ENCODE assay signal across 9 cellular contexts in the genomic region with DNA sequence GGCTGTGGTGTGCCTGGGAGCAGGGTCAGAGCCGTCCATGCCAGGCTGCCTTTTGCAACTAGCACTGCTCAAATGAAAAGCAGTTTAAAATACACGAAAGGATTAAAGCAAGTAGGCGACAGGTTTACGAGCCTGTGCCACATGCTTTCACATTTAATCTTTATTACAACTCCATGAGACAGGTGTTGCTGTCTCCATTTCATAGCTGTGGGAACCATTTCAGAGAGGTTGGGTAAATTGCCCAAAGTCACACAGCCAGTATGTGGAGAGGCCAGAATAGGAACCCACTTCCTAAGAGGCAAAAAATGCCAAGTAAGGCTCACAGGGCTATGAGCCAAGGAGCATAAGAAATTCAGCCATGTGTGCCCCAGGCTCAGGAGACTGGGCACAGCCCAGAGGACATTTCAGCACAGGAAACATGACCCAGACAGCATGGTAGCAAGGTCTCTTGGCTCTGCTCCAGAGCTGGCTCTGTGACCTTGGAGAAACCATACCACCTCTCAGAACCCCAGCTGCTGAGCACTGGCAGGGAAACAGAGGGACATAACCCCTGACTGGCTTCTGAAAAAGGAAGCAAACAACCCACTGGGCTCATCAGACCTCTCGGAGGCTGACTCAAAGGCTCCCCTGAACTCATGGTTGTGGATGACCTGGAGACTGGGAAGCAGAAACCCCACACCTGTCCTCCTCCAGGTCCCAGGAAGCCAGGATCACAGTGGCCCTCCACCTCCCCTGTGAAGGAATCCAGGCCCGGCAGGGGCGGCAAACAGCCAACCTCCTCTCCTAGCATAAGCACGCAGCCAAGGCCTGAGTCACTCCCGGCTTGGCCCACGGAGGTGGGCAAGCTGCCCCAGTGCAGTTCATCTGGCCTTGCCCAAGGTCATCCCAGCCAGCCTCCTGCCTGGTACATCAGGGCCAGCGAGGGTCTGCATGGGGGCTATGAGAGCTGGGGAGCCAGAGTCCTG. TPM values are rescaled to one million over a fixed set of nuclear protein-coding genes. Genes with fewer than 3 reads are reported as not detected.
DNase-seq lines count a peak whose midpoint lies in the region; ATAC-seq, FAIRE-seq and TF ChIP-seq lines count a peak whose summit lies in the region.
"Had no signal": no experiment of that assay in that cellular context is flagged by ENCODE, and none has a peak within 500 bp of the region (broad histone marks: within the 10 kb centered on the region; RNA-seq: fewer than 3 reads in every experiment).

No MANE protein-coding gene starts in this region.

- no peak for FAIRE-seq in H1 (lab: Jason Lieb, UNC)

- H3K79me2 ChIP-seq in H1 (ENCODE audit: control insufficient read depth in 1 of 2, insufficient read depth in 2 of 2, low read length in 2 of 2) (no peaks in the 10 kb centered on the region), mesendoderm (ENCODE audit: control insufficient read depth, insufficient read depth, low read length) (no peaks in the 10 kb centered on the region)

- peaks cover 2% of the 10 kb centered on the region for H3K4me1 Mint-ChIP-seq in activated naive CD8-positive, alpha-beta T cell treated with anti-CD3 and anti-CD28 coated beads, Interleukin-2, amount 50 U/mL, for 24 hours

- H2BK15ac ChIP-seq in H1 (ENCODE audit: low read length) (peak overlapping the region; percentile 65; the same call in 1 of the 2 replicates), mesendoderm (replicated peaks; ENCODE audit: low read depth) (no peak overlapping the region)

- H4K8ac ChIP-seq in H1 (ENCODE audit: extremely low read depth, insufficient read depth, low read length) (no peak overlapping the region), mesendoderm (ENCODE audit: low read depth, low read length) (no peak overlapping the region)

- no peak for TF ChIP-seq EP300 in H1 (IDR thresholded peaks at IDR 0.05; ENCODE audit: borderline replicate concordance in 1 of 2, low read depth in 2 of 2, low read length in 2 of 2)

- H4K5ac ChIP-seq in H1 (ENCODE audit: insufficient read length, low read depth, low read length) (no peak overlapping the region), mesendoderm (ENCODE audit: low read length) (no peak overlapping the region)

- H2AK5ac ChIP-seq in H1 (ENCODE audit: low read depth, low read length) (no peak overlapping the region; the same call in 1 of the 2 replicates), mesendoderm (ENCODE audit: low read length) (no peak overlapping the region)

- no peaks in the 10 kb centered on the region for H3K9me3 ChIP-seq in H1 (ENCODE audit: insufficient read depth in 2 of 2, low read depth in 1 of 2, low read length in 1 of 2)

- H3K27me3 Mint-ChIP-seq in activated naive CD8-positive, alpha-beta T cell treated with anti-CD3 and anti-CD28 coated beads, Interleukin-2, amount 50 U/mL, for 24 hours, result peaks cover 9% of the 10 kb centered on the region

- H4K20me1 ChIP-seq in H1 (replicated peaks in 1 of 2; ENCODE audit: control insufficient read depth in 1 of 2, insufficient read depth in 2 of 2, low read length in 2 of 2), result no peaks in the 10 kb centered on the region

- H3K27me3 ChIP-seq in H1 (replicated peaks in 1 of 4; ENCODE audit: control insufficient read depth in 3 of 4, extremely low read depth in 1 of 4, insufficient read depth in 3 of 4, low read length in 3 of 4), result no peaks in the 10 kb centered on the region
- H3K27me3 ChIP-seq in mesendoderm (ENCODE audit: insufficient read depth, low read length, poor library complexity), result no peaks in the 10 kb centered on the region

- H3K9ac ChIP-seq in H1 (replicated peaks in 1 of 4; ENCODE audit: extremely low read depth in 1 of 4, low read depth in 3 of 4, low read length in 3 of 4) (no peak overlapping the region), mesendoderm (ENCODE audit: low read length) (no peak overlapping the region)

- H3K4me2 ChIP-seq in H1 (ENCODE audit: insufficient read depth in 1 of 2, low read depth in 2 of 2, low read length in 2 of 2), result no peak overlapping the region
- H3K4me2 ChIP-seq in mesendoderm (ENCODE audit: low read length), result no peak overlapping the region

- no peak overlapping the region for H3K23ac ChIP-seq in H1 (ENCODE audit: insufficient read length)
- H3K23ac ChIP-seq in mesendoderm (ENCODE audit: low read length), result no peak overlapping the region

- POLR2A ChIA-PET in H1 (lab: Charles Lee; ENCODE audit: partially characterized antibody), result interaction anchor here (1.4 to 1.8 kb wide), 2 partner anchors 14 to 101 kb away, joined by 3 to 7 read pairs; no protein-coding TSS in a partner anchor

- TF ChIP-seq CTCF in H1 (IDR thresholded peaks at IDR 0.05; ENCODE audit: control extremely low read depth in 1 of 3, insufficient read depth in 1 of 3, low read depth in 1 of 3, low read length in 3 of 3), result no peak

- DNase-seq in A172 (ENCODE audit: low spot score) (peak; percentile 80), NCI-H69 (lab: John Stamatoyannopoulos, UW) (peak; percentile 80), H1 (ENCODE audit: low read depth in 1 of 2, low spot score in 2 of 2) (no peak), mesendoderm (no peak), cortex of kidney (lab: John Stamatoyannopoulos, UW) (no peak), RKO (ENCODE audit: low spot score) (no peak), putamen (ENCODE audit: low spot score) (no peak)
- DNase-seq in activated naive CD8-positive, alpha-beta T cell treated with anti-CD3 and anti-CD28 coated beads, Interleukin-2, amount 50 U/mL, for 24 hours, result no peak
- DNase-seq: stimulated activated CD4-positive, alpha-beta T cell treated with anti-CD3 and anti-CD28 coated beads, Interleukin-2, amount 100 ng/mL, for 24 hours had no signal

- no peak overlapping the region for H3K4me3 Mint-ChIP-seq in activated naive CD8-positive, alpha-beta T cell treated with anti-CD3 and anti-CD28 coated beads, Interleukin-2, amount 50 U/mL, for 24 hours

- 84% methylated on average over 11 of the region's 11 CpGs; no CpG with 5 or more reads in 1 of the 2 experiments for WGBS in H1 (ENCODE audit: extremely low coverage in 1 of 2, insufficient coverage in 1 of 2, insufficient read length in 1 of 2, insufficient replicate concordance in 2 of 2, low coverage in 1 of 2, low lambda C conversion rate in 2 of 2, missing lambda C conversion rate in 1 of 2), 2 experiments
- WGBS in mesendoderm (ENCODE audit: extremely low coverage, insufficient coverage, low lambda C conversion rate), result no CpG with 5 or more reads among the region's 11 CpGs

- 0 out of 2 replicates have a peak overlapping the region, but pooled peaks have one; percentile 48 for H2BK20ac ChIP-seq in H1 (ENCODE audit: low read length)

- peak overlapping the region; percentile 50; the same call in 1 of the 2 replicates for H2BK12ac ChIP-seq in H1 (ENCODE audit: low read depth, low read length)

- H4K91ac ChIP-seq in H1 (replicated peaks; ENCODE audit: insufficient read length, low read length), result no peak overlapping the region

- H3K56ac ChIP-seq in H1 (replicated peaks; ENCODE audit: insufficient read length, low read depth, low read length) (no peak overlapping the region), mesendoderm (ENCODE audit: low read length) (peak overlapping the region; percentile 37)

- no peak for TF ChIP-seq RAD21 in H1 (IDR thresholded peaks at IDR 0.05 in 1 of 2, conservative IDR thresholded peaks at IDR 0.05 in 1 of 2; ENCODE audit: low read depth in 2 of 2, low read length in 2 of 2)

- H3K27ac ChIP-seq in H1 (ENCODE audit: low read depth, low read length) (no peak overlapping the region), mesendoderm (ENCODE audit: low read depth, low read length) (no peak overlapping the region)

- no peak for ATAC-seq in activated naive CD8-positive, alpha-beta T cell treated with anti-CD3 and anti-CD28 coated beads, Interleukin-2, amount 50 U/mL, for 24 hours

- H3K9me3 Mint-ChIP-seq in activated naive CD8-positive, alpha-beta T cell treated with anti-CD3 and anti-CD28 coated beads, Interleukin-2, amount 50 U/mL, for 24 hours, result no peaks in the 10 kb centered on the region

- no peak overlapping the region for H3K14ac ChIP-seq in H1 (ENCODE audit: insufficient read length)

- H3K18ac ChIP-seq in H1 (ENCODE audit: extremely low read depth, low read length) (no peak overlapping the region; the same call in 1 of the 2 replicates), mesendoderm (ENCODE audit: low read length) (no peak overlapping the region)

- H3K79me1 ChIP-seq in H1 (ENCODE audit: low read depth, low read length), result no peaks in the 10 kb centered on the region
- peaks cover 5% of the 10 kb centered on the region for H3K79me1 ChIP-seq in mesendoderm (ENCODE audit: low read length)

- no peak overlapping the region for H3K27ac Mint-ChIP-seq in activated naive CD8-positive, alpha-beta T cell treated with anti-CD3 and anti-CD28 coated beads, Interleukin-2, amount 50 U/mL, for 24 hours

- H3K36me3 Mint-ChIP-seq in activated naive CD8-positive, alpha-beta T cell treated with anti-CD3 and anti-CD28 coated beads, Interleukin-2, amount 50 U/mL, for 24 hours (ENCODE audit: low read depth), result no peaks in the 10 kb centered on the region

- CTCF ChIA-PET in H1 (lab: Charles Lee; ENCODE audit: partially characterized antibody), result interaction anchor here (0.6 to 9.0 kb wide), 12 partner anchors 9 to 220 kb away, joined by 3 to 205 read pairs (median 8); no protein-coding TSS in a partner anchor

- no peak overlapping the region for H2AFZ ChIP-seq in H1 (ENCODE audit: low read length)

- H3K36me3 ChIP-seq in H1 (ENCODE audit: control insufficient read depth in 2 of 4, insufficient read depth in 4 of 4, low read length in 3 of 4), result no peaks in the 10 kb centered on the region
- no peaks in the 10 kb centered on the region for H3K36me3 ChIP-seq in mesendoderm (ENCODE audit: control insufficient read depth, insufficient read depth, low read length)

- H3K23me2 ChIP-seq in H1 (ENCODE audit: low read depth, low read length), result no peaks in the 10 kb centered on the region

- H2BK5ac ChIP-seq in H1 (ENCODE audit: low read depth, low read length) (peak overlapping the region; percentile 24; the same call in 1 of the 2 replicates), mesendoderm (ENCODE audit: low read length) (no peak overlapping the region)

- no peak for TF ChIP-seq POLR2A in H1 (IDR thresholded peaks at IDR 0.05; ENCODE audit: control extremely low read depth in 1 of 2, low read depth in 2 of 2, low read length in 2 of 2)

- no peak overlapping the region for H3K4me3 ChIP-seq in H1 (ENCODE audit: extremely low read depth in 1 of 4, insufficient read depth in 2 of 4, low read depth in 3 of 4, low read length in 4 of 4)
- H3K4me3 ChIP-seq in mesendoderm (ENCODE audit: low read length), result no peak overlapping the region

- H3K4me1 ChIP-seq in H1 (replicated peaks in 1 of 4; ENCODE audit: control insufficient read depth in 3 of 4, insufficient read depth in 4 of 4, low read length in 3 of 4) (peaks cover 8 to 10% (median 9%) of the 10 kb centered on the region in 4 experiments), mesendoderm (ENCODE audit: control insufficient read depth, low read depth, low read length) (peaks cover 5% of the 10 kb centered on the region)

- H3K4ac ChIP-seq in H1 (replicated peaks; ENCODE audit: insufficient read length, low read depth, low read length) (no peak overlapping the region), mesendoderm (ENCODE audit: low read depth, low read length) (no peak overlapping the region)

- no peak overlapping the region for H2BK120ac ChIP-seq in H1 (replicated peaks; ENCODE audit: low read depth, low read length)
- H2BK120ac ChIP-seq in mesendoderm (ENCODE audit: low read depth, low read length), result no peak overlapping the region

RNA-seq across cellular contexts. Expression of gene MRPS23, which starts 40.3 kb away (rescaled TPM):
- total RNA-seq in A172 (2014; rRNA removed; shearing (Covaris generic)), result 67.2 and 83.7 TPM in 2 replicates
- total RNA-seq in H1 (2021; fragmentation: NEBNext Ultra II Directional; extraction: Animal tissue kit (Norgen Biotek cat#: 25700)), result 60.4 and 73.4 TPM in 2 replicates
- polyA plus RNA-seq in H1 (2011; rRNA removed), result 32.9 and 38.6 TPM in 2 replicates
- 68.9 TPM for polyA plus RNA-seq in H1 (2011; cell fraction: cytosol; rRNA removed)
- 26.0 TPM for polyA plus RNA-seq in H1 (2011; cell fraction: nucleus; rRNA removed)
- 64.2 to 105 TPM (median 72.5 TPM) in 4 replicates for polyA plus RNA-seq in H1 (2012, experiment 1 of 2)
- polyA plus RNA-seq in H1 (2012, experiment 2 of 2), result 49.1 TPM
- polyA plus RNA-seq in H1 (2013, experiment 1 of 2), result 25.2 TPM
- 26.2 TPM for polyA plus RNA-seq in H1 (2013, experiment 2 of 2)
- polyA minus RNA-seq in H1 (2011; rRNA and poly(A)+ RNA removed), result 18.4 and 25.9 TPM in 2 replicates
- polyA minus RNA-seq in H1 (2011; cell fraction: cytosol; rRNA and poly(A)+ RNA removed), result 10.5 TPM
- 21.0 TPM for polyA minus RNA-seq in H1 (2011; cell fraction: nucleus; rRNA and poly(A)+ RNA removed)
- 33.9 TPM for polyA plus RNA-seq in mesendoderm (2013, experiment 1 of 2)
- polyA plus RNA-seq in mesendoderm (2013, experiment 2 of 2), result 35.9 TPM

Comparison
In these comparisons a context has a peak if more than half of its experiments do, and no peak if none do; other contexts are left out.
1. DNase-seq: peak in A172 (single experiment) and NCI-H69 (single experiment); none in H1 (0 of 2), mesendoderm (single experiment), cortex of kidney (single experiment), RKO (single experiment), putamen (single experiment) and activated naive CD8-positive, alpha-beta T cell treated with anti-CD3 and anti-CD28 coated beads, Interleukin-2, amount 50 U/mL, for 24 hours (single experiment).